8 cellular contexts compared by ENCODE assay signal in the genomic region with DNA sequence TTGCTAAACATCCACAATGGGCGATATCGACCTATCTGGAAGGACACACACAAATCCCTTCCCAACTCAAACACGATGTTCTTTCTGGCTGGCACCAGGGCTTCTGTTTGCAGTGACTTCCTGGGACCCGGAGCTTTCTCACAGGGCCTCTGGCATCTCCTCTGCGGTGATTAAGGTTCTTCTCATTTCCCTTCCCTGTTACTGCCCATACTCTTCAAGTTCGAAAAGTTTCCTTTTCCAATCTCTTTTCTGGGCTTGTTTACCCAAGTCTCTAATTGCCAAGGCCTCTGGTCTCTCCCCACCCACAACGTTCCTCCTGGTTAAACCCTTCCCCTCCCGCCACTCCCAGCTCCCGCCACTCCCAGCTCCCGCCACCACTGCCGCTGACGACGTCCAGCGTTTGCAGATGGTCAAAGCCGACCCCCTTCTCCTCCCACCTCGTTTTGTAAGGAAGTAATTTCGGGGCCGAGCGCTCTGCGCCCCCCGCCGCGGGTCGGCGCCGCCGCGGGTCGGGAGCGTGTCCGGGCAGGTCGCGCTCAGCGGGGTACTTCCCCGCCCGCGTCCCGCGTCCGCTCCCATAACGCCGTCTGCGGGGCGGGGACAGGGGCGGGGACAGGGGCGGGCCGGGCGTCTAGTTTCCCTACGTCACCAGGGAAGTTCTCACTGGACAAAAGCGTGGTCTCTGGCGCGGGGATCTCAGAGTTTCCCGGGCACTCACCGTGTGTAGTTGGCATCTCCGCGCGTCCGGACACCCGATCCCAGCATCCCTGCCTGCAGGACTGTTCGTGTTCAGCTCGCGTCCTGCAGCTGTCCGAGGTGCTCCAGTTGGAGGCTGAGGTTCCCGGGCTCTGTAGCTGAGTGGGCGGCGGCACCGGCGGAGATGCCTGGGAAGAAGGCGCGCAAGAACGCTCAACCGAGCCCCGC. TPM values are rescaled to one million over a fixed set of nuclear protein-coding genes. Genes with fewer than 3 reads are reported as not detected.
DNase-seq lines count a peak whose midpoint lies in the region; TF ChIP-seq lines count a peak whose summit lies in the region.

A gene (plus strand): TSS at position 699 of the 924 bp plus-strand sequence. CDS start 182 bp downstream, at position 881.

- peak within 1 kb of the TSS; percentile 17 for H4K8ac ChIP-seq in H9 (replicated peaks; ENCODE audit: insufficient read length, low read depth, low read length)

- peak within 1 kb of the TSS; percentile 96 for H3K27ac ChIP-seq in H9 (ENCODE audit: insufficient read length, low read depth, low read length)
- H3K27ac ChIP-seq in neural progenitor cell = no peak within 1 kb of the TSS

- H4K5ac ChIP-seq in H9 (ENCODE audit: insufficient read length, low read depth, low read length) = peak within 1 kb of the TSS; percentile 87

- H2AK5ac ChIP-seq in H9 (ENCODE audit: insufficient read length, low read length) = no peak within 1 kb of the TSS

- H3K9me3 Mint-ChIP-seq in H9 (no peaks in the 10 kb centered on the region; a peak in 1 of 5 replicates), neural progenitor cell (no peaks in the 10 kb centered on the region)
- no peaks in the 10 kb centered on the region for H3K9me3 Mint-ChIP-seq in activated T-helper 2 cell treated with anti-CD3 and anti-CD28 coated beads, Interferon-gamma antibody, Interleukin-2, Interleukin-4, amounts not matched to agents 10 μg/mL and 5 μg/mL and 100 μg/mL, durations not matched to agents 14 hours and 24 hours and 36 hours

- H3K27me3 ChIP-seq in H9 (ENCODE audit: insufficient read depth, low read length) = no peaks in the 10 kb centered on the region
- H3K27me3 ChIP-seq in MG63 = no peaks in the 10 kb centered on the region
- peaks cover 67% of the 10 kb centered on the region for H3K27me3 ChIP-seq in neural progenitor cell

- no peak within 1 kb of the TSS for H3K23ac ChIP-seq in H9 (ENCODE audit: insufficient read length, low read depth, low read length)

- H2BK12ac ChIP-seq in H9 (ENCODE audit: insufficient read length, low read depth, low read length) = peak within 1 kb of the TSS; percentile 35

- H4K20me1 ChIP-seq in H9 (ENCODE audit: control insufficient read depth, insufficient read depth, insufficient read length) (no peaks in the 10 kb centered on the region), neural progenitor cell (ENCODE audit: low read depth) (peaks cover 10% of the 10 kb centered on the region)

- H3K36me3 ChIP-seq in MG63 (peaks cover 25% of the 10 kb centered on the region), neural progenitor cell (no peaks in the 10 kb centered on the region)

- intact Hi-C loops in activated T-helper 2 cell treated with anti-CD3 and anti-CD28 coated beads, Interferon-gamma antibody, Interleukin-2, Interleukin-4, amounts not matched to agents 10 μg/mL and 5 μg/mL and 100 μg/mL, durations not matched to agents 14 hours and 24 hours and 36 hours (cut with micrococcal nuclease) = loop anchor here (1.0 to 10.0 kb wide), 7 partner anchors 13 to 1295 kb away; a partner anchor contains a TSS

- no peak within 1 kb of the TSS for H2AFZ ChIP-seq in H9 (ENCODE audit: low read length)
- H2AFZ ChIP-seq in neural progenitor cell (replicated peaks) = peak within 1 kb of the TSS; percentile 85

- peak within 1 kb of the TSS; percentile 47 for H2BK5ac ChIP-seq in H9 (ENCODE audit: insufficient read length, low read length)

- H3K4me2 ChIP-seq in H9 (ENCODE audit: insufficient read depth, insufficient read length, low read length) (peak within 1 kb of the TSS; percentile 78), neural progenitor cell (peak within 1 kb of the TSS; percentile 96)

- H3K27ac Mint-ChIP-seq in H9 (peak within 1 kb of the TSS; percentile 94 to 99 (median 98)), neural progenitor cell (no peak within 1 kb of the TSS)
- peak within 1 kb of the TSS; percentile 96 for H3K27ac Mint-ChIP-seq in activated T-helper 2 cell treated with anti-CD3 and anti-CD28 coated beads, Interferon-gamma antibody, Interleukin-2, Interleukin-4, amounts not matched to agents 10 μg/mL and 5 μg/mL and 100 μg/mL, durations not matched to agents 14 hours and 24 hours and 36 hours

- peak within 1 kb of the TSS; percentile 42 for H2BK120ac ChIP-seq in H9 (ENCODE audit: low read depth, low read length, poor library complexity, severe bottlenecking)

- peak within 1 kb of the TSS; percentile 93 to 94 for H3K4me3 Mint-ChIP-seq in H9
- H3K4me3 Mint-ChIP-seq in activated T-helper 2 cell treated with anti-CD3 and anti-CD28 coated beads, Interferon-gamma antibody, Interleukin-2, Interleukin-4, amounts not matched to agents 10 μg/mL and 5 μg/mL and 100 μg/mL, durations not matched to agents 14 hours and 24 hours and 36 hours (ENCODE audit: low read depth) = peak within 1 kb of the TSS; percentile 96
- H3K4me3 Mint-ChIP-seq in neural progenitor cell = peak within 1 kb of the TSS; percentile 90

- no peak within 1 kb of the TSS for H3T11ph ChIP-seq in H9 (ENCODE audit: low read length)

- peak within 1 kb of the TSS; percentile 100 for H3K9ac ChIP-seq in H9 (ENCODE audit: extremely low read depth, insufficient read length, low read length)
- no peak within 1 kb of the TSS for H3K9ac ChIP-seq in neural progenitor cell

- peak within 1 kb of the TSS; percentile 50; the same call in 1 of the 2 replicates for H3K4ac ChIP-seq in H9 (ENCODE audit: low read depth, low read length)

- H3K4me3 ChIP-seq in MG63 (peak within 1 kb of the TSS; percentile 84), neural progenitor cell (peak within 1 kb of the TSS; percentile 62)

- WGBS in H9 (ENCODE audit: extremely low coverage, insufficient read length, low lambda C conversion rate) = no CpG with 5 or more reads among the region's 73 CpGs

- H3K14ac ChIP-seq in H9 (ENCODE audit: insufficient read depth, low read length) = peak within 1 kb of the TSS; percentile 86

- no peaks in the 10 kb centered on the region for H3K9me3 ChIP-seq in H9 (ENCODE audit: control insufficient read depth, low read depth, low read length)
- no peaks in the 10 kb centered on the region for H3K9me3 ChIP-seq in MG63
- H3K9me3 ChIP-seq in neural progenitor cell (ENCODE audit: low read depth) = no peaks in the 10 kb centered on the region

- H3K4me1 ChIP-seq in H9 (ENCODE audit: insufficient read depth, low read length) (peaks cover 3% of the 10 kb centered on the region), neural progenitor cell (peaks cover 20% of the 10 kb centered on the region)

- H3K4me1 Mint-ChIP-seq in H9 (peaks cover 53 to 55% of the 10 kb centered on the region in 2 experiments), neural progenitor cell (peaks cover 23% of the 10 kb centered on the region)
- H3K4me1 Mint-ChIP-seq in activated T-helper 2 cell treated with anti-CD3 and anti-CD28 coated beads, Interferon-gamma antibody, Interleukin-2, Interleukin-4, amounts not matched to agents 10 μg/mL and 5 μg/mL and 100 μg/mL, durations not matched to agents 14 hours and 24 hours and 36 hours (ENCODE audit: low read depth) = peaks cover 40% of the 10 kb centered on the region

- H3K18ac ChIP-seq in H9 (ENCODE audit: insufficient read length, low read depth, low read length) = peak within 1 kb of the TSS; percentile 90

- H3K27me3 Mint-ChIP-seq in H9 (ENCODE audit: low read depth) (no peaks in the 10 kb centered on the region), neural progenitor cell (ENCODE audit: insufficient read depth, low read depth) (peaks cover 37% of the 10 kb centered on the region)
- no peaks in the 10 kb centered on the region for H3K27me3 Mint-ChIP-seq in activated T-helper 2 cell treated with anti-CD3 and anti-CD28 coated beads, Interferon-gamma antibody, Interleukin-2, Interleukin-4, amounts not matched to agents 10 μg/mL and 5 μg/mL and 100 μg/mL, durations not matched to agents 14 hours and 24 hours and 36 hours (ENCODE audit: low read depth)

- H2BK15ac ChIP-seq in H9 (ENCODE audit: low read depth, low read length) = no peak within 1 kb of the TSS

- H3K56ac ChIP-seq in H9 (ENCODE audit: insufficient read length, low read depth, low read length) = peak within 1 kb of the TSS; percentile 67

- TF ChIP-seq CTCF in H9 (conservative IDR thresholded peaks at IDR 0.05) (no peak), neural progenitor cell (IDR thresholded peaks at IDR 0.05) (no peak)

- H3K36me3 Mint-ChIP-seq in H9 (ENCODE audit: insufficient read depth in 1 of 3, low read depth in 3 of 3) (peaks cover 29 to 37% (median 35%) of the 10 kb centered on the region in 3 experiments), neural progenitor cell (peaks cover 14% of the 10 kb centered on the region)
- H3K36me3 Mint-ChIP-seq in activated T-helper 2 cell treated with anti-CD3 and anti-CD28 coated beads, Interferon-gamma antibody, Interleukin-2, Interleukin-4, amounts not matched to agents 10 μg/mL and 5 μg/mL and 100 μg/mL, durations not matched to agents 14 hours and 24 hours and 36 hours (ENCODE audit: low read depth) = peaks cover 43% of the 10 kb centered on the region

- peaks cover 17% of the 10 kb centered on the region for H3K23me2 ChIP-seq in H9 (ENCODE audit: insufficient read length, low read depth, low read length, poor library complexity, severe bottlenecking)

- H4K91ac ChIP-seq in H9 (ENCODE audit: insufficient read length, low read depth, low read length) = peak within 1 kb of the TSS; percentile 28

- H3K79me2 ChIP-seq in H9 (ENCODE audit: insufficient read depth, low read length) = peaks cover 18% of the 10 kb centered on the region; the same call in 1 of the 2 replicates
- H3K79me2 ChIP-seq in neural progenitor cell (ENCODE audit: low read depth) = peaks cover 9% of the 10 kb centered on the region

- H2BK20ac ChIP-seq in H9 (ENCODE audit: low read depth, low read length, poor library complexity, severe bottlenecking) = no peak within 1 kb of the TSS

- H3F3A ChIP-seq in neural progenitor cell (ENCODE audit: low read depth) = peaks cover 43% of the 10 kb centered on the region

- H3K79me1 ChIP-seq in H9 (ENCODE audit: insufficient read depth, low read depth, low read length, poor library complexity, severe bottlenecking) = no peaks in the 10 kb centered on the region

- peak; percentile 100 for TF ChIP-seq POLR2A in Raji (IDR thresholded peaks at IDR 0.05; ENCODE audit: insufficient read depth, low read depth, low read length)

- DNase-seq in ELF-1 (ENCODE audit: low read depth, low spot score) (peak; percentile 93), H9 (peak; percentile 96), MG63 (peak; percentile 95), fibroblast of the conjunctiva (ENCODE audit: low read depth) (peak; percentile 89), neural progenitor cell (ENCODE audit: low spot score) (peak; percentile 93), stromal cell of bone marrow (ENCODE audit: low read depth) (peak; percentile 88)
- peak; percentile 84 for DNase-seq in activated T-helper 2 cell treated with anti-CD3 and anti-CD28 coated beads, Interferon-gamma antibody, Interleukin-2, Interleukin-4, amounts not matched to agents 10 μg/mL and 5 μg/mL and 100 μg/mL, durations not matched to agents 14 hours and 24 hours and 36 hours (ENCODE audit: low spot score)

RNA-seq across cellular contexts. Expression of the gene that starts here (rescaled TPM):
- total RNA-seq in H9 (2021) (149 and 152 TPM in 2 replicates), neural progenitor cell (ENCODE audit: low replicate concordance) (3.1 and 3.5 TPM in 2 replicates)
- 14.1 and 17.6 TPM in 2 replicates for total RNA-seq in MG63 (2014; rRNA removed; shearing (Covaris generic); ENCODE audit: low replicate concordance)
- 41.8 and 42.0 TPM in 2 replicates for total RNA-seq in activated T-helper 2 cell treated with anti-CD3 and anti-CD28 coated beads, Interferon-gamma antibody, Interleukin-2, Interleukin-4, amounts not matched to agents 10 μg/mL and 5 μg/mL and 100 μg/mL, durations not matched to agents 14 hours and 24 hours and 36 hours
